ENCODE assay signal across 8 cellular contexts in genomic region chr1:247331526-247332214, GRCh38. TPM values are rescaled to one million over a fixed set of nuclear protein-coding genes. Genes with fewer than 3 reads are reported as not detected.
A peak's percentile ranks its signal among the peaks of the same experiment; 100 is the strongest.
DNase-seq lines count a peak whose midpoint lies in the region; ATAC-seq lines count a peak whose summit lies in the region.

ZNF496 (minus strand) TSS chr1:247331867; CDS start chr1:247329578, 2,289 bp downstream.

- peak within 1 kb of the TSS; percentile 69 for H3K27ac Mint-ChIP-seq in activated CD4-positive, alpha-beta memory T cell treated with anti-CD3 and anti-CD28 coated beads, Interleukin-2, amount 10 ng/mL, durations not matched to agents 7 days and 5 days

- peaks cover 11% of the 10 kb centered on the region for H3K4me1 Mint-ChIP-seq in activated CD4-positive, alpha-beta memory T cell treated with anti-CD3 and anti-CD28 coated beads, Interleukin-2, amount 10 ng/mL, durations not matched to agents 7 days and 5 days

- peak; percentile 56 for DNase-seq in CD1c-positive myeloid dendritic cell (ENCODE audit: extremely low spot score)
- peak; percentile 8 to 81 for DNase-seq in NCI-H526 (lab: John Stamatoyannopoulos, UW)
- DNase-seq in activated CD4-positive, alpha-beta memory T cell treated with anti-CD3 and anti-CD28 coated beads, Interleukin-2, amount 10 ng/mL, durations not matched to agents 7 days and 5 days: peak; percentile 40
- DNase-seq in effector CD8-positive, alpha-beta T cell (lab: John Stamatoyannopoulos, UW): peak; percentile 34
- DNase-seq in lung microvascular endothelial cell (ENCODE audit: low read depth in 2 of 2): peak; percentile 85 to 90
- peak; percentile 51 for DNase-seq in stimulated activated CD8-positive, alpha-beta memory T cell treated with anti-CD3 and anti-CD28 coated beads, Interleukin-12 subunit alpha, Interleukin-12 subunit beta, amount 100 ng/mL, for 4 hours (ENCODE audit: low read depth)

- CTCF ChIA-PET in activated CD4-positive, alpha-beta memory T cell treated with anti-CD3 and anti-CD28 coated beads, Interleukin-2, amount 10 ng/mL, durations not matched to agents 7 days and 5 days (lab: Charles Lee): interaction anchor here (1.3 kb wide), 1 partner anchor 42 kb away, joined by 3 read pairs; no protein-coding TSS in a partner anchor

- peak; percentile 48 for ATAC-seq in GM19351 (IDR thresholded peaks at IDR 0.05; ENCODE audit: unreplicated experiment)
- ATAC-seq in HG03469 (IDR thresholded peaks at IDR 0.05; ENCODE audit: unreplicated experiment): peak; percentile 45

- POLR2A ChIA-PET in activated CD4-positive, alpha-beta memory T cell treated with anti-CD3 and anti-CD28 coated beads, Interleukin-2, amount 10 ng/mL, durations not matched to agents 7 days and 5 days (lab: Charles Lee): interaction anchor here (0.6 to 2.4 kb wide), 4 partner anchors 43 to 454 kb away, joined by 3 to 10 read pairs (median 3); no protein-coding TSS in a partner anchor

- no peaks in the 10 kb centered on the region for H3K36me3 Mint-ChIP-seq in activated CD4-positive, alpha-beta memory T cell treated with anti-CD3 and anti-CD28 coated beads, Interleukin-2, amount 10 ng/mL, durations not matched to agents 7 days and 5 days (ENCODE audit: low read depth)

- H3K27me3 Mint-ChIP-seq in activated CD4-positive, alpha-beta memory T cell treated with anti-CD3 and anti-CD28 coated beads, Interleukin-2, amount 10 ng/mL, durations not matched to agents 7 days and 5 days: no peaks in the 10 kb centered on the region

- peak within 1 kb of the TSS; percentile 90 for H3K4me3 Mint-ChIP-seq in activated CD4-positive, alpha-beta memory T cell treated with anti-CD3 and anti-CD28 coated beads, Interleukin-2, amount 10 ng/mL, durations not matched to agents 7 days and 5 days

- no peaks in the 10 kb centered on the region for H3K9me3 Mint-ChIP-seq in activated CD4-positive, alpha-beta memory T cell treated with anti-CD3 and anti-CD28 coated beads, Interleukin-2, amount 10 ng/mL, durations not matched to agents 7 days and 5 days

RNA-seq across cellular contexts. Expression of gene ZNF496, which starts in this region (rescaled TPM):
- 1 to 10 TPM; 6.4 to 6.5 TPM for total RNA-seq in activated CD4-positive, alpha-beta memory T cell treated with anti-CD3 and anti-CD28 coated beads, Interleukin-2, amount 10 ng/mL, durations not matched to agents 7 days and 5 days
- 15.3 and 26.6 TPM in 2 replicates for total RNA-seq in lung microvascular endothelial cell

Comparison
In these comparisons a context has a peak if more than half of its experiments do, and no peak if none do; other contexts are left out.
1. Peak in every context shown above with its lines: DNase-seq and ATAC-seq.
2. DNase-seq: peak in every context shown above with its lines; median percentile 88 in lung microvascular endothelial cell; 56 in CD1c-positive myeloid dendritic cell; 51 in stimulated activated CD8-positive, alpha-beta memory T cell treated with anti-CD3 and anti-CD28 coated beads, Interleukin-12 subunit alpha, Interleukin-12 subunit beta, amount 100 ng/mL, for 4 hours; 44 in NCI-H526; 40 in activated CD4-positive, alpha-beta memory T cell treated with anti-CD3 and anti-CD28 coated beads, Interleukin-2, amount 10 ng/mL, durations not matched to agents 7 days and 5 days; 34 in effector CD8-positive, alpha-beta T cell.